In the genomic region with DNA sequence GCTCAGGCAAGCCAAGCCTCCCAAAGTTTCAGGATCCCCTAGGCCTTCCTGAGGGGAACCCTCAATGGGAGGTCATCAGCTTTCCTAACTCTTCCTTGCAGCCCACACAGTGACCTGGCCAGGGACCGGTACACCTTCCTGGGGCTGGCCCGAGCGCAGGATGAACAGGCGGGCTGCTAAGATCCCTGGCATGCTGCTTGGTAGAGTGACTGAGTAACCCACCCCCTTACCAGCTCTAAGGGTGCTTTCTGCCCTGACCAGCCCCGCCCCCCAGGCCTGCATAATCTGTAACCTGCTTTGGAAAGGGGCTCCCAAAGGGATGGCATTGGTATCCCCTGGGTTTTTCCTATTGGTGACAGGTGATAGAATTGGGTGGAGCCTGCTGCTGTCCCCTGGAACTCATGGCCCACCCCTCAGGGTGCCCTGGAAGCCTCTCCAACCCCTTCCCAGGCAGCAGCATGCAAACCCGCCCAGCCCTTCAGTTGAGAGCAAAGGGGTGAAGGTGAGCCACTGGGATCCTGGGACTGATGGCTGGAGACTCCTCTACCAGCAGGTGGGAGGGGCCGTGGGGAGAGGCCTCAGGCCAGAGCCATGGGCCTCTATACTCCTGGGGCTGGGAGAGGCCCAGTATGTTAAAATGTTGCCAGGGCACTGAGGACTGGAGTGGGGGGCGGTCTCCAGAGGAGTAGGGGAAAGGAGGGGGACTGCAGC, we compare ENCODE assay signal across 8 cellular contexts. TPM values are rescaled to one million over a fixed set of nuclear protein-coding genes. Genes with fewer than 3 reads are reported as not detected.
DNase-seq lines count a peak whose midpoint lies in the region; ATAC-seq and TF ChIP-seq lines count a peak whose summit lies in the region.

No MANE protein-coding gene starts in this region.

- in situ Hi-C loops in brain microvascular endothelial cell (cut with HindIII; ENCODE audit: low pct_ligation_motif_present, low sequenced_read_pairs), result no loop called here

- H2AFZ ChIP-seq in GM23338, result peak overlapping the region; percentile 99

- H4K20me1 ChIP-seq in GM23338 (replicated peaks; ENCODE audit: insufficient read depth), result no peaks in the 10 kb centered on the region

- no peaks in the 10 kb centered on the region for H3F3A ChIP-seq in GM23338 (replicated peaks; ENCODE audit: low read depth)

- H3K4me2 ChIP-seq in GM23338, result peak overlapping the region; percentile 90

- H3K36me3 ChIP-seq in GM23338 (ENCODE audit: insufficient read depth), result no peaks in the 10 kb centered on the region
- H3K36me3 ChIP-seq in brain microvascular endothelial cell (replicated peaks), result no peaks in the 10 kb centered on the region
- H3K36me3 ChIP-seq in spleen, result no peaks in the 10 kb centered on the region

- H3K4me3 Mint-ChIP-seq in GM23338 (peak overlapping the region; percentile 53), progenitor cell of endocrine pancreas (ENCODE audit: low read depth) (no peak overlapping the region)

- 91 to 98% (median 94%) methylated on average over 7 to 8 of the region's 8 CpGs for WGBS in spleen, 5 donors

- H3K9me3 Mint-ChIP-seq in GM23338, result no peaks in the 10 kb centered on the region
- H3K9me3 Mint-ChIP-seq in progenitor cell of endocrine pancreas (ENCODE audit: low read depth), result no peaks in the 10 kb centered on the region

- TF ChIP-seq POLR2A in spleen (IDR thresholded peaks at IDR 0.05), result no peak

- peaks cover 19% of the 10 kb centered on the region for H3K4me1 Mint-ChIP-seq in GM23338
- peaks cover 3% of the 10 kb centered on the region for H3K4me1 Mint-ChIP-seq in progenitor cell of endocrine pancreas (ENCODE audit: low read depth)

- H3K27ac ChIP-seq in GM23338 (ENCODE audit: low read depth), result no peak overlapping the region
- no peak overlapping the region for H3K27ac ChIP-seq in brain microvascular endothelial cell
- peak overlapping the region; percentile 80 for H3K27ac ChIP-seq in layer of hippocampus (ENCODE audit: low read depth, low read length)
- H3K27ac ChIP-seq in spleen, result peak overlapping the region; percentile 42 to 81 (median 76)

- H3K9me2 ChIP-seq in GM23338 (ENCODE audit: insufficient read depth), result no peaks in the 10 kb centered on the region

- intact Hi-C loops in spleen (cut with DNase I; ENCODE audit: low total_unique reads), result no loop called here

- H3K4me3 ChIP-seq in GM23338, result peak overlapping the region; percentile 60
- H3K4me3 ChIP-seq in brain microvascular endothelial cell (ENCODE audit: low read depth, low read length), result peak overlapping the region; percentile 52
- H3K4me3 ChIP-seq in spleen, result peak overlapping the region in 5 of 8 donors; percentile 19 to 67 (median 40)

- H3K27ac Mint-ChIP-seq in GM23338 (no peak overlapping the region), progenitor cell of endocrine pancreas (no peak overlapping the region)

- H3K79me2 ChIP-seq in GM23338 (replicated peaks; ENCODE audit: insufficient read depth), result no peaks in the 10 kb centered on the region

- H3K9me3 ChIP-seq in spleen, result no peaks in the 10 kb centered on the region

- H3K36me3 Mint-ChIP-seq in GM23338 (ENCODE audit: low read depth), result no peaks in the 10 kb centered on the region
- H3K36me3 Mint-ChIP-seq in progenitor cell of endocrine pancreas (ENCODE audit: insufficient read depth), result no peaks in the 10 kb centered on the region

- peaks cover 17% of the 10 kb centered on the region for H3K27me3 Mint-ChIP-seq in GM23338 (ENCODE audit: insufficient read depth, low read depth, poor library complexity)
- H3K27me3 Mint-ChIP-seq in progenitor cell of endocrine pancreas, result peaks cover 29% of the 10 kb centered on the region

- H3K4me1 ChIP-seq in GM23338 (ENCODE audit: insufficient read depth), result peaks cover 16% of the 10 kb centered on the region
- H3K4me1 ChIP-seq in spleen, result peaks cover 0 to 18% (median 12%) of the 10 kb centered on the region in 6 donors

- ATAC-seq in GM23338 (peak; percentile 32), GM19328 (IDR thresholded peaks at IDR 0.05; ENCODE audit: unreplicated experiment) (no peak)

- peak; percentile 29 for DNase-seq in GM23338 (ENCODE audit: low spot score)
- no peak for DNase-seq in brain microvascular endothelial cell
- DNase-seq in spleen, result no peak
- DNase-seq in stimulated activated CD4-positive, alpha-beta T cell treated with anti-CD3 and anti-CD28 coated beads, Interleukin-4, amount 100 ng/mL, for 1 hour, result no peak
- DNase-seq in stimulated activated CD4-positive, alpha-beta T cell treated with anti-CD3 and anti-CD28 coated beads, Interleukin-15, amount 100 ng/mL, for 24 hours, result no peak
- DNase-seq in progenitor cell of endocrine pancreas (ENCODE audit: low spot score, unreplicated experiment), result no peak

- H3K27me3 ChIP-seq in GM23338 (ENCODE audit: insufficient read depth), result peaks cover 20% of the 10 kb centered on the region
- no peaks in the 10 kb centered on the region for H3K27me3 ChIP-seq in brain microvascular endothelial cell (replicated peaks)
- no peaks in the 10 kb centered on the region for H3K27me3 ChIP-seq in layer of hippocampus (ENCODE audit: control insufficient read depth, insufficient read depth, low read length)
- peaks cover 0 to 34% (median 5%) of the 10 kb centered on the region in 7 donors for H3K27me3 ChIP-seq in spleen (replicated peaks in 1 of 7)

- TF ChIP-seq CTCF in GM23338 (conservative IDR thresholded peaks at IDR 0.05; ENCODE audit: low read depth in 2 of 2), result no peak
- no peak for TF ChIP-seq CTCF in brain microvascular endothelial cell (IDR thresholded peaks at IDR 0.05; ENCODE audit: low read depth, low read length, missing control alignments)
- TF ChIP-seq CTCF in spleen (IDR thresholded peaks at IDR 0.05 in 8 of 11, conservative IDR thresholded peaks at IDR 0.05 in 3 of 11), result no peak
- no peak for TF ChIP-seq CTCF in progenitor cell of endocrine pancreas (IDR thresholded peaks at IDR 0.05; ENCODE audit: unreplicated experiment)

TF ChIP-seq in GM23338, 12 proteins besides CTCF, POLR2A, EP300 and RAD21:
- TF ChIP-seq POLR2AphosphoS5 (IDR thresholded peaks at IDR 0.05; ENCODE audit: low read depth), result peak; percentile 38; the same call in 1 of the 2 replicates
- TF ChIP-seq REST (IDR thresholded peaks at IDR 0.05; ENCODE audit: unreplicated experiment), result no peak
- TF ChIP-seq EZH2phosphoT487 (IDR thresholded peaks at IDR 0.05; ENCODE audit: unreplicated experiment), result no peak
- no peak for TF ChIP-seq ZNF114 (CRISPR knock-in tag; IDR thresholded peaks at IDR 0.05)
- no peak for TF ChIP-seq CREB1 (CRISPR knock-in tag; IDR thresholded peaks at IDR 0.05; ENCODE audit: low read depth)

RNA-seq across cellular contexts. Expression of gene KIF7, which starts 11.0 kb away (rescaled TPM):
- total RNA-seq in GM23338 (2014; rRNA removed; shearing (Covaris generic)), result 13.4 and 20.1 TPM in 2 replicates
- polyA plus RNA-seq in GM23338 (2016; fragmentation: Nextera tagmentation; extraction: Ambion mirVana) (4.3 and 4.6 TPM in 2 replicates), spleen (1 to 10 TPM; 1.1 to 1.8 (median 1.3) TPM)
- total RNA-seq in spleen (1 to 10 TPM; 2.2 to 3.9 (median 2.5) TPM), progenitor cell of endocrine pancreas (21.8 and 22.8 TPM in 2 replicates)

RNA-seq across cellular contexts. Expression of gene PLIN1, which starts 12.9 kb away (rescaled TPM):
- total RNA-seq in GM23338 (2014; rRNA removed; shearing (Covaris generic)), result 0.50 and 0.90 TPM in 2 replicates
- 0.21 and 0.45 TPM in 2 replicates for polyA plus RNA-seq in GM23338 (2016; fragmentation: Nextera tagmentation; extraction: Ambion mirVana)
- total RNA-seq in spleen, result 1 to 10 TPM in 3 of 7 donors, under 1 TPM in 4; 0.70 to 1.8 (median 0.91) TPM
- polyA plus RNA-seq in spleen, result 1 to 10 TPM in 2 of 3 donors, under 1 TPM in 1; 0.61 to 1.4 (median 1.0) TPM
- 0.24 and 0.40 TPM in 2 replicates for total RNA-seq in progenitor cell of endocrine pancreas

RNA-seq across cellular contexts. Expression of gene PEX11A, which starts 24.3 kb away (rescaled TPM):
- total RNA-seq in GM23338 (2014; rRNA removed; shearing (Covaris generic)), result 4.5 and 4.8 TPM in 2 replicates
- polyA plus RNA-seq in GM23338 (2016; fragmentation: Nextera tagmentation; extraction: Ambion mirVana) (2.1 and 3.9 TPM in 2 replicates), spleen (1 to 10 TPM; 1.9 to 3.0 (median 2.6) TPM)
- total RNA-seq in spleen (1 to 10 TPM; 3.0 to 6.1 (median 4.3) TPM), progenitor cell of endocrine pancreas (4.8 and 4.9 TPM in 2 replicates)

RNA-seq across cellular contexts. Expression of gene WDR93, which starts 24.3 kb away (rescaled TPM):
- total RNA-seq in GM23338 (2014; rRNA removed; shearing (Covaris generic)), result 0.14 TPM in 1 of 2 replicates, not detected in the other
- polyA plus RNA-seq in GM23338 (2016; fragmentation: Nextera tagmentation; extraction: Ambion mirVana) (not detected in 2 replicates), spleen (under 1 TPM in 2 of 3 donors, not detected in 1; 0.09 to 0.11 TPM)
- total RNA-seq in spleen (not detected), progenitor cell of endocrine pancreas (0.91 and 1.3 TPM in 2 replicates)

Comparison
In these comparisons a context has a peak if more than half of its experiments do, and no peak if none do; other contexts are left out.
1. H3K27ac ChIP-seq: peak in layer of hippocampus (single experiment) and spleen (8 of 8); none in GM23338 (single experiment) and brain microvascular endothelial cell (single experiment).
2. Peak in every context shown above with its lines, with median percentiles within 50 percentile points of each other: H3K4me3 ChIP-seq.